Comparison of ENCODE assay signal across 21 cellular contexts in genomic region chr1:212375986-212376385, GRCh38. TPM values are rescaled to one million over a fixed set of nuclear protein-coding genes. Genes with fewer than 3 reads are reported as not detected.
A peak's percentile ranks its signal among the peaks of the same experiment; 100 is the strongest.
DNase-seq lines count a peak whose midpoint lies in the region; ATAC-seq, FAIRE-seq and TF ChIP-seq lines count a peak whose summit lies in the region.
"Had no signal": no experiment of that assay in that cellular context is flagged by ENCODE, and none has a peak within 500 bp of the region (broad histone marks: within the 10 kb centered on the region; RNA-seq: fewer than 3 reads in every experiment).

No MANE protein-coding gene starts in this region.

- peaks cover 12% of the 10 kb centered on the region for H3K36me3 ChIP-seq in mammary epithelial cell (ENCODE audit: insufficient read depth, low read length)

- H3K4me1 Mint-ChIP-seq in MCF 10A (ENCODE audit: insufficient read depth, unreplicated experiment) (no peaks in the 10 kb centered on the region), activated B cell treated with CpG ODN at 0.5 μM for 24 hours (no peaks in the 10 kb centered on the region), nephron progenitor cell (no peaks in the 10 kb centered on the region)

- peaks cover 18% of the 10 kb centered on the region for H3K9me3 Mint-ChIP-seq in MCF 10A (ENCODE audit: unreplicated experiment)
- peaks cover 7% of the 10 kb centered on the region for H3K9me3 Mint-ChIP-seq in activated B cell treated with CpG ODN at 0.5 μM for 24 hours
- H3K9me3 Mint-ChIP-seq in nephron progenitor cell, result peaks cover 33% of the 10 kb centered on the region

- DNase-seq in MCF 10A (ENCODE audit: unreplicated experiment) (no peak), mammary epithelial cell (no peak), D721Med (ENCODE audit: insufficient read length, low spot score) (no peak), activated B cell treated with CpG ODN at 0.5 μM for 24 hours (no peak), nephron progenitor cell (no peak), ecto neural progenitor cell (ENCODE audit: low spot score) (no peak), GM13977 (ENCODE audit: low spot score) (no peak)
- DNase-seq: BE2C; Caco-2; CD8-positive, alpha-beta memory T cell; DMS53; GF-D8; GM23248 had no signal

- CTCF ChIA-PET in MCF 10A (lab: Yijun Ruan, JAX), result interaction anchor here (0.6 to 7.2 kb wide), 12 partner anchors 9 to 406 kb away, joined by 3 to 113 read pairs (median 4); no protein-coding TSS in a partner anchor
- CTCF ChIA-PET in mammary epithelial cell (lab: Charles Lee; ENCODE audit: low non-redundant PET), result no interaction called here
- CTCF ChIA-PET in activated B cell treated with CpG ODN at 0.5 μM for 24 hours (lab: Charles Lee), result interaction anchor here (0.7 to 3.5 kb wide), 3 partner anchors 8 to 80 kb away, joined by 3 to 12 read pairs (median 6); no protein-coding TSS in a partner anchor

- H3K79me2 ChIP-seq in mammary epithelial cell (ENCODE audit: insufficient read depth, low read length), result no peaks in the 10 kb centered on the region

- TF ChIP-seq CTCF in MCF 10A (IDR thresholded peaks at IDR 0.05; ENCODE audit: unreplicated experiment) (no peak), mammary epithelial cell (conservative IDR thresholded peaks at IDR 0.05 in 1 of 2, IDR thresholded peaks at IDR 0.05 in 1 of 2; ENCODE audit: extremely low read depth in 1 of 2, insufficient read depth in 1 of 2, low read depth in 1 of 2, low read length in 2 of 2) (no peak), D721Med (IDR thresholded peaks at IDR 0.05; ENCODE audit: insufficient read depth, missing control alignments) (no peak), activated B cell treated with CpG ODN at 0.5 μM for 24 hours (IDR thresholded peaks at IDR 0.05) (no peak), nephron progenitor cell (IDR thresholded peaks at IDR 0.05) (no peak), GM13977 (IDR thresholded peaks at IDR 0.05; ENCODE audit: extremely low read depth, insufficient read depth, missing control alignments) (no peak)

- H3K27me3 Mint-ChIP-seq in MCF 10A (ENCODE audit: insufficient read depth, unreplicated experiment) (no peaks in the 10 kb centered on the region), activated B cell treated with CpG ODN at 0.5 μM for 24 hours (no peaks in the 10 kb centered on the region), nephron progenitor cell (ENCODE audit: low read depth, poor library complexity) (no peaks in the 10 kb centered on the region)
- H3K27me3 Mint-ChIP-seq: CD8-positive, alpha-beta memory T cell had no signal

- H3K9ac ChIP-seq in mammary epithelial cell (ENCODE audit: insufficient read depth, low read length), result no peak overlapping the region
- H3K9ac ChIP-seq: GM23248 had no signal

- no peak overlapping the region for H2AFZ ChIP-seq in mammary epithelial cell (ENCODE audit: low read depth, low read length)
- H2AFZ ChIP-seq: GM23248 had no signal

- H3K9me3 ChIP-seq in mammary epithelial cell (replicated peaks; ENCODE audit: insufficient read depth, low read length), result no peaks in the 10 kb centered on the region
- H3K9me3 ChIP-seq: BE2C, Caco-2 had no signal

- no peaks in the 10 kb centered on the region for H3K4me1 ChIP-seq in mammary epithelial cell (ENCODE audit: insufficient read depth, low read length)
- H3K4me1 ChIP-seq: BE2C, Caco-2 had no signal

- no peaks in the 10 kb centered on the region for H3K27me3 ChIP-seq in mammary epithelial cell (ENCODE audit: insufficient read depth, low read length)
- H3K27me3 ChIP-seq: BE2C had no signal

- H4K20me1 ChIP-seq in mammary epithelial cell (ENCODE audit: insufficient read depth, low read length), result no peaks in the 10 kb centered on the region

- H3K27ac Mint-ChIP-seq in MCF 10A (ENCODE audit: low read depth, unreplicated experiment) (peak overlapping the region; percentile 6), activated B cell treated with CpG ODN at 0.5 μM for 24 hours (peak overlapping the region; percentile 13), nephron progenitor cell (peak overlapping the region; percentile 62)

- dilution Hi-C loops in mammary epithelial cell (cut with HindIII; ENCODE audit: low sequenced_read_pairs), result no loop called here

- no TSS peak for BruUV-seq in MCF 10A (replicated peaks; lab: Mats Ljungman, UMichigan)
- BruUV-seq in mammary epithelial cell (replicated peaks; lab: Mats Ljungman, UMichigan), result no TSS peak

- no peak overlapping the region for H3K27ac ChIP-seq in mammary epithelial cell (ENCODE audit: insufficient read depth, low read depth, low read length)
- H3K27ac ChIP-seq: C4-2B, GM23248 had no signal

- WGBS in mammary epithelial cell (ENCODE audit: low coverage, missing lambda C conversion rate), result 75% methylated on average over 5 of the region's 5 CpGs

- intact Hi-C loops in MCF 10A (cut with micrococcal nuclease), result no loop called here
- intact Hi-C loops in mammary epithelial cell (cut with micrococcal nuclease), result no loop called here
- intact Hi-C loops in activated B cell treated with CpG ODN at 0.5 μM for 24 hours (cut with micrococcal nuclease), result no loop called here

- no peak overlapping the region for H3K4me2 ChIP-seq in mammary epithelial cell (ENCODE audit: insufficient read depth, low read depth, low read length)

- H3K4me3 ChIP-seq in mammary epithelial cell (replicated peaks in 1 of 3; ENCODE audit: insufficient read depth in 1 of 3, low read depth in 2 of 3, low read length in 3 of 3), result no peak overlapping the region
- H3K4me3 ChIP-seq: GM23248 had no signal

- in situ Hi-C loops in mammary epithelial cell (cut with MboI; ENCODE audit: low sequenced_read_pairs in 2 of 2), result no loop called here
- in situ Hi-C loops in GM13977 (cut with MboI; ENCODE audit: low pct_unique_long_range_greater_than_20kb, low sequenced_read_pairs, unreplicated experiment), result no loop called here

- POLR2A ChIA-PET in MCF 10A (lab: Yijun Ruan, JAX), result interaction anchor here (0.9 to 1.3 kb wide), 4 partner anchors 8 to 341 kb away, joined by 3 to 6 read pairs (median 5); partner anchors contain the start of gene INTS7
- POLR2A ChIA-PET in activated B cell treated with CpG ODN at 0.5 μM for 24 hours (lab: Charles Lee), result no interaction called here

- H3K36me3 Mint-ChIP-seq in MCF 10A (ENCODE audit: insufficient read depth, unreplicated experiment) (peaks cover 40% of the 10 kb centered on the region), activated B cell treated with CpG ODN at 0.5 μM for 24 hours (ENCODE audit: low read depth) (peaks cover 78% of the 10 kb centered on the region), nephron progenitor cell (ENCODE audit: low read depth) (peaks cover 90% of the 10 kb centered on the region)

- H3K4me3 Mint-ChIP-seq in MCF 10A (ENCODE audit: unreplicated experiment), result no peak overlapping the region
- H3K4me3 Mint-ChIP-seq in activated B cell treated with CpG ODN at 0.5 μM for 24 hours, result no peak overlapping the region
- H3K4me3 Mint-ChIP-seq in nephron progenitor cell, result no peak overlapping the region
- H3K4me3 Mint-ChIP-seq: CD8-positive, alpha-beta memory T cell had no signal

- peak; percentile 38 for FAIRE-seq in D721Med (lab: Jason Lieb, UNC)
- FAIRE-seq: A204.1, GM18507, H54, HepG2, HTR-8/SVneo had no signal

- ATAC-seq in activated B cell treated with CpG ODN at 0.5 μM for 24 hours (ENCODE audit: low read depth), result no peak
- ATAC-seq in GM21526 (IDR thresholded peaks at IDR 0.05; ENCODE audit: low FRiP score, unreplicated experiment), result no peak
- ATAC-seq: HCT116, HepG2 had no signal

RNA-seq across cellular contexts. Expression of gene PACC1, which starts 38.7 kb away (rescaled TPM):
- total RNA-seq in MCF 10A (2022) (23.0 and 23.3 TPM in 2 replicates), mammary epithelial cell (10 to 100 TPM; 10.2 to 10.7 TPM), activated B cell treated with CpG ODN at 0.5 μM for 24 hours (15.2 and 20.0 TPM in 2 replicates)
- polyA plus RNA-seq in mammary epithelial cell, result 9.8 TPM
- polyA minus RNA-seq in mammary epithelial cell, result 8.5 TPM

RNA-seq across cellular contexts. Expression of gene NENF, which starts 56.7 kb away (rescaled TPM):
- total RNA-seq in MCF 10A (2022) (110 and 122 TPM in 2 replicates), mammary epithelial cell (10 to 100 TPM; 35.5 to 46.2 TPM), activated B cell treated with CpG ODN at 0.5 μM for 24 hours (24.1 and 26.4 TPM in 2 replicates)
- 37.5 TPM for polyA plus RNA-seq in mammary epithelial cell
- polyA minus RNA-seq in mammary epithelial cell, result 8.3 TPM

Comparison
In these comparisons a context has a peak if more than half of its experiments do, and no peak if none do; other contexts are left out.
1. H3K27ac Mint-ChIP-seq: peak in every context shown above with its lines; median percentile 62 in nephron progenitor cell; 13 in activated B cell treated with CpG ODN at 0.5 μM for 24 hours; 6 in MCF 10A.